Comparison of ENCODE assay signal across 10 cellular contexts in genomic region chr1:147080013-147080661, GRCh38.
DNase-seq lines count a peak whose midpoint lies in the region; ATAC-seq and TF ChIP-seq lines count a peak whose summit lies in the region.
"Had no signal": no experiment of that assay in that cellular context is flagged by ENCODE, and none has a peak within 500 bp of the region (broad histone marks: within the 10 kb centered on the region; RNA-seq: fewer than 3 reads in every experiment).

No MANE protein-coding gene starts in this region.

- H3K4me1 Mint-ChIP-seq in activated T-cell treated with anti-CD3 and anti-CD28 coated beads, Interleukin-2, amount 50 U/mL, for 72 hours (ENCODE audit: low read depth), result peaks cover 55% of the 10 kb centered on the region

- H3K9me3 Mint-ChIP-seq in activated T-cell treated with anti-CD3 and anti-CD28 coated beads, Interleukin-2, amount 50 U/mL, for 72 hours, result no peaks in the 10 kb centered on the region

- no peaks in the 10 kb centered on the region for H3K36me3 ChIP-seq in heart right ventricle
- no peaks in the 10 kb centered on the region for H3K36me3 ChIP-seq in subcutaneous abdominal adipose tissue (ENCODE audit: control insufficient read depth in 5 of 5, insufficient read depth in 5 of 5, low read length in 5 of 5)
- no peaks in the 10 kb centered on the region for H3K36me3 ChIP-seq in testis (ENCODE audit: low read depth, missing control alignments)

- H3K27me3 Mint-ChIP-seq in activated T-cell treated with anti-CD3 and anti-CD28 coated beads, Interleukin-2, amount 50 U/mL, for 72 hours (ENCODE audit: low read depth), result peaks cover 77% of the 10 kb centered on the region

- H3K9me3 ChIP-seq in heart right ventricle (no peaks in the 10 kb centered on the region), right cardiac atrium (ENCODE audit: control insufficient read depth, low read length) (no peaks in the 10 kb centered on the region), subcutaneous abdominal adipose tissue (ENCODE audit: control insufficient read depth in 5 of 5, low read length in 5 of 5) (no peaks in the 10 kb centered on the region), testis (no peaks in the 10 kb centered on the region)

- peak in 2 of 8 donors; percentile 23 to 32 for ATAC-seq in heart right ventricle
- no peak for ATAC-seq in right cardiac atrium
- no peak for ATAC-seq in activated T-cell treated with anti-CD3 and anti-CD28 coated beads, Interleukin-2, amount 50 U/mL, for 72 hours (replicated peaks in 1 of 2)

- peaks cover 24 to 100% (median 88%) of the 10 kb centered on the region in 7 donors for H3K27me3 ChIP-seq in heart right ventricle
- no peaks in the 10 kb centered on the region for H3K27me3 ChIP-seq in right cardiac atrium (ENCODE audit: control insufficient read depth, insufficient read depth)
- peaks cover 36 to 68% (median 58%) of the 10 kb centered on the region in 5 donors for H3K27me3 ChIP-seq in subcutaneous abdominal adipose tissue (ENCODE audit: control insufficient read depth in 5 of 5, insufficient read depth in 4 of 5, low read length in 5 of 5)
- H3K27me3 ChIP-seq in testis, result no peaks in the 10 kb centered on the region

- 2% methylated on average over 35 of the region's 35 CpGs for WGBS in heart right ventricle, 2 donors
- WGBS in right cardiac atrium, result 2% methylated on average over 35 of the region's 35 CpGs
- WGBS in testis, 2 donors, result 0 to 2% methylated on average over 1 to 35 of the region's 35 CpGs

- H3K4me3 Mint-ChIP-seq in activated T-cell treated with anti-CD3 and anti-CD28 coated beads, Interleukin-2, amount 50 U/mL, for 72 hours, result peak overlapping the region; percentile 82 to 87

- no peak overlapping the region for H3K9ac ChIP-seq in subcutaneous abdominal adipose tissue (ENCODE audit: low read length in 5 of 5)

- intact Hi-C loops in heart right ventricle (cut with DNase I), result no loop called here
- intact Hi-C loops in right cardiac atrium (cut with DNase I), result no loop called here
- intact Hi-C loops in testis (cut with DNase I; ENCODE audit: low total_unique reads), result no loop called here

- no peak for TF ChIP-seq POLR2A in testis (IDR thresholded peaks at IDR 0.05)

- H3K27ac ChIP-seq in heart right ventricle (no peak overlapping the region), right cardiac atrium (ENCODE audit: low read length) (no peak overlapping the region), subcutaneous abdominal adipose tissue (ENCODE audit: low read depth, low read length) (no peak overlapping the region), testis (no peak overlapping the region)
- H3K27ac ChIP-seq: C4-2B had no signal

- H3K36me3 Mint-ChIP-seq in activated T-cell treated with anti-CD3 and anti-CD28 coated beads, Interleukin-2, amount 50 U/mL, for 72 hours (ENCODE audit: insufficient read depth in 2 of 2), result peaks cover 0 to 2% of the 10 kb centered on the region in 2 donors

- DNase-seq in heart right ventricle (no peak), right cardiac atrium (no peak), left kidney (ENCODE audit: low read depth, low spot score) (peak; percentile 62), testis (no peak), HT-29 (ENCODE audit: low spot score) (no peak), GM19240 (ENCODE audit: insufficient read length, low spot score) (no peak)
- DNase-seq in activated T-cell treated with anti-CD3 and anti-CD28 coated beads, Interleukin-2, amount 50 U/mL, for 72 hours, result peak; percentile 12
- DNase-seq: SHP77 had no signal

- H3K4me3 ChIP-seq in heart right ventricle (peak overlapping the region in 8 of 10 donors; percentile 3 to 19 (median 13)), right cardiac atrium (ENCODE audit: low read length) (no peak overlapping the region), subcutaneous abdominal adipose tissue (ENCODE audit: low read depth in 1 of 5, low read length in 5 of 5) (peak overlapping the region in 3 of 5 donors; percentile 10 to 39 (median 15)), testis (peak overlapping the region in 1 of 2 donors; percentile 1)

- TF ChIP-seq CTCF in heart right ventricle (IDR thresholded peaks at IDR 0.05) (no peak), testis (IDR thresholded peaks at IDR 0.05) (no peak)

- peaks cover 0 to 45% (median 25%) of the 10 kb centered on the region in 9 donors for H3K4me1 ChIP-seq in heart right ventricle
- H3K4me1 ChIP-seq in right cardiac atrium (ENCODE audit: control insufficient read depth, insufficient read depth, low read length), result no peaks in the 10 kb centered on the region
- H3K4me1 ChIP-seq in subcutaneous abdominal adipose tissue (ENCODE audit: control insufficient read depth in 5 of 5, insufficient read depth in 5 of 5, low read length in 5 of 5), result peaks cover 2 to 46% (median 28%) of the 10 kb centered on the region in 5 donors
- H3K4me1 ChIP-seq in testis, result peaks cover 3% of the 10 kb centered on the region

- H3K27ac Mint-ChIP-seq in activated T-cell treated with anti-CD3 and anti-CD28 coated beads, Interleukin-2, amount 50 U/mL, for 72 hours, result peak overlapping the region; percentile 35

Comparison
In these comparisons a context has a peak if more than half of its experiments do, and no peak if none do; other contexts are left out.
1. DNase-seq: peak in activated T-cell treated with anti-CD3 and anti-CD28 coated beads, Interleukin-2, amount 50 U/mL, for 72 hours (2 of 2) and left kidney (single experiment); none in heart right ventricle (0 of 2), right cardiac atrium (0 of 3), testis (single experiment), HT-29 (single experiment) and GM19240 (single experiment).